37 cellular contexts compared by ENCODE assay signal in the genomic region with DNA sequence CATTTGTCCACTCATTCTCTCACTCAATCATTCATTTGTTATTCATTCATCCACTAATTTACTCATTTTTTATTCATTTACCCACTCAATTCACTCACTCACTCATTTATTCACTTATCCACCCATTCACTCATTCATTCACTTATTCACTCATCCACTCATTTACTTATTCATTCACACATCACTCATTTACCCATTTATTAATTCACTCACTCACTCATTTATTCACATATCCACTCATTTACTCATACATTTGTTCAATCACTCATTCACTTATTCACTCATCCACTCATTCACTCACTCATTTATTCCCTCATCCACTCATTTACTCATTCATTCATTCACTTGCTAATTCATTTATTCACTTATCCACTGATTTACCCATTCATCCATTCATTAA.
"Had no signal": no experiment of that assay in that cellular context is flagged by ENCODE, and none has a peak within 500 bp of the region (broad histone marks: within the 10 kb centered on the region; RNA-seq: fewer than 3 reads in every experiment).

No MANE protein-coding gene starts in this region.

- H3K9me3 Mint-ChIP-seq: activated CD4-positive, alpha-beta memory T cell treated with anti-CD3 and anti-CD28 coated beads, Interleukin-2, amount 10 ng/mL, durations not matched to agents 7 days and 5 days; activated CD4-positive, alpha-beta T cell treated with anti-CD3 and anti-CD28 coated beads, Interleukin-2, amount 10 ng/mL, durations not matched to agents 7 days and 5 days; activated naive CD4-positive, alpha-beta T cell treated with anti-CD3 and anti-CD28 coated beads, Interleukin-2, amount 50 U/mL, for 24 hours; activated naive CD8-positive, alpha-beta T cell treated with anti-CD3 and anti-CD28 coated beads, Interleukin-2, amount 10 ng/mL, durations not matched to agents 7 days and 5 days; activated naive CD8-positive, alpha-beta T cell treated with anti-CD3 and anti-CD28 coated beads, Interleukin-2, amount 50 U/mL, for 24 hours; activated T-cell treated with anti-CD3 and anti-CD28 coated beads, Interleukin-2, amount 50 U/mL, for 24 hours; activated T-helper 2 cell treated with anti-CD3 and anti-CD28 coated beads, Interferon-gamma antibody, Interleukin-2, Interleukin-4, amounts not matched to agents 10 μg/mL and 5 μg/mL and 100 μg/mL, durations not matched to agents 14 hours and 24 hours and 36 hours; brain; central memory CD8-positive, alpha-beta T cell had no signal

- H3K27ac ChIP-seq: ascending aorta, cardiac muscle cell, WERI-Rb-1 had no signal

- H3K4me3 ChIP-seq: ascending aorta, cardiac muscle cell had no signal

- ATAC-seq: activated CD4-positive, alpha-beta T cell treated with anti-CD3 and anti-CD28 coated beads for 36 hours; activated CD4-positive, CD25-positive, alpha-beta regulatory T cell treated with anti-CD3 and anti-CD28 coated beads, Interleukin-2, amount 50 U/mL, for 24 hours; activated CD8-positive, alpha-beta memory T cell treated with anti-CD3 and anti-CD28 coated beads, Interleukin-2, amount 10 ng/mL, durations not matched to agents 7 days and 5 days; activated CD8-positive, alpha-beta T cell treated with anti-CD3 and anti-CD28 coated beads, Interleukin-2, amount 10 ng/mL, durations not matched to agents 7 days and 5 days; activated naive CD8-positive, alpha-beta T cell treated with anti-CD3 and anti-CD28 coated beads, Interleukin-2, amount 50 U/mL, for 24 hours; T-helper 17 cell; WTC11 had no signal

- FAIRE-seq: bronchial epithelial cell, TTC549 had no signal

- DNase-seq: activated CD4-positive, alpha-beta memory T cell treated with anti-CD3 and anti-CD28 coated beads, Interleukin-2, amount 10 ng/mL, durations not matched to agents 7 days and 5 days; activated CD4-positive, alpha-beta T cell treated with anti-CD3 and anti-CD28 coated beads for 1 hour; activated CD4-positive, alpha-beta T cell treated with anti-CD3 and anti-CD28 coated beads for 36 hours; activated CD4-positive, alpha-beta T cell treated with anti-CD3 and anti-CD28 coated beads for 48 hours; activated CD4-positive, alpha-beta T cell treated with anti-CD3 and anti-CD28 coated beads, Interleukin-2, amount 10 ng/mL, durations not matched to agents 7 days and 5 days; activated CD4-positive, alpha-beta T cell treated with anti-CD3 and anti-CD28 coated beads, Interleukin-2, amount 50 U/mL, for 48 hours; activated CD4-positive, CD25-positive, alpha-beta regulatory T cell; activated CD8-positive, alpha-beta memory T cell treated with anti-CD3 and anti-CD28 coated beads for 24 hours; activated CD8-positive, alpha-beta memory T cell treated with anti-CD3 and anti-CD28 coated beads, Interleukin-2, amount 10 ng/mL, durations not matched to agents 7 days and 5 days; activated CD8-positive, alpha-beta memory T cell treated with anti-CD3 and anti-CD28 coated beads, Interleukin-2, amount 50 U/mL, for 48 hours; activated CD8-positive, alpha-beta T cell treated with anti-CD3 and anti-CD28 coated beads, Interleukin-2, amount 10 ng/mL, durations not matched to agents 7 days and 5 days; activated effector memory CD4-positive, alpha-beta T cell treated with Interleukin-2 at 50 U/mL for 16 hours; activated gamma-delta T cell; activated naive CD4-positive, alpha-beta T cell treated with anti-CD3 and anti-CD28 coated beads, Interleukin-2, amount 10 ng/mL, durations not matched to agents 7 days and 5 days; activated naive CD4-positive, alpha-beta T cell treated with Interleukin-2 at 50 U/mL for 16 hours; activated naive CD8-positive, alpha-beta T cell treated with anti-CD3 and anti-CD28 coated beads, Interleukin-2, amount 10 ng/mL, durations not matched to agents 7 days and 5 days; activated naive CD8-positive, alpha-beta T cell treated with anti-CD3 and anti-CD28 coated beads, Interleukin-2, amount 50 U/mL, for 24 hours; activated T-cell treated with anti-CD3 and anti-CD28 coated beads, Interleukin-2, amount 50 U/mL, for 24 hours; activated T-cell treated with anti-CD3 and anti-CD28 coated beads, Interleukin-2, amount 50 U/mL, for 48 hours; amygdala; anterior cingulate cortex; caudate nucleus; cerebellar nuclear complex; T-helper 17 cell; T-helper 9 cell; WERI-Rb-1 had no signal

- H3K4me1 ChIP-seq: ascending aorta had no signal

- H3K27ac Mint-ChIP-seq: activated CD4-positive, alpha-beta memory T cell treated with anti-CD3 and anti-CD28 coated beads, Interleukin-2, amount 10 ng/mL, durations not matched to agents 7 days and 5 days; activated CD4-positive, alpha-beta T cell treated with anti-CD3 and anti-CD28 coated beads for 36 hours; activated CD4-positive, alpha-beta T cell treated with anti-CD3 and anti-CD28 coated beads, Interleukin-2, amount 10 ng/mL, durations not matched to agents 7 days and 5 days; activated CD8-positive, alpha-beta memory T cell treated with anti-CD3 and anti-CD28 coated beads, Interleukin-2, amount 10 ng/mL, durations not matched to agents 7 days and 5 days; activated CD8-positive, alpha-beta T cell treated with anti-CD3 and anti-CD28 coated beads, Interleukin-2, amount 10 ng/mL, durations not matched to agents 7 days and 5 days; activated naive CD4-positive, alpha-beta T cell treated with anti-CD3 and anti-CD28 coated beads, Interleukin-2, amount 10 ng/mL, durations not matched to agents 7 days and 5 days; activated naive CD4-positive, alpha-beta T cell treated with anti-CD3 and anti-CD28 coated beads, Interleukin-2, amount 50 U/mL, for 24 hours; activated naive CD8-positive, alpha-beta T cell; activated naive CD8-positive, alpha-beta T cell treated with anti-CD3 and anti-CD28 coated beads, Interleukin-2, amount 10 ng/mL, durations not matched to agents 7 days and 5 days; activated naive CD8-positive, alpha-beta T cell treated with anti-CD3 and anti-CD28 coated beads, Interleukin-2, amount 50 U/mL, for 24 hours; activated T-cell treated with anti-CD3 and anti-CD28 coated beads, Interleukin-2, amount 50 U/mL, for 24 hours; activated T-helper 2 cell treated with anti-CD3 and anti-CD28 coated beads, Interferon-gamma antibody, Interleukin-2, Interleukin-4, amounts not matched to agents 10 μg/mL and 5 μg/mL and 100 μg/mL, durations not matched to agents 14 hours and 24 hours and 36 hours; brain; T-helper 17 cell; WTC11 had no signal

- H3K36me3 Mint-ChIP-seq: activated CD8-positive, alpha-beta memory T cell treated with anti-CD3 and anti-CD28 coated beads, Interleukin-2, amount 10 ng/mL, durations not matched to agents 7 days and 5 days; activated naive CD4-positive, alpha-beta T cell treated with anti-CD3 and anti-CD28 coated beads, Interleukin-2, amount 10 ng/mL, durations not matched to agents 7 days and 5 days; activated naive CD4-positive, alpha-beta T cell treated with anti-CD3 and anti-CD28 coated beads, Interleukin-2, amount 50 U/mL, for 24 hours; activated naive CD8-positive, alpha-beta T cell; activated naive CD8-positive, alpha-beta T cell treated with anti-CD3 and anti-CD28 coated beads, Interleukin-2, amount 10 ng/mL, durations not matched to agents 7 days and 5 days; brain; WTC11 had no signal

- H3K4me1 Mint-ChIP-seq: activated CD4-positive, alpha-beta memory T cell treated with anti-CD3 and anti-CD28 coated beads, Interleukin-2, amount 10 ng/mL, durations not matched to agents 7 days and 5 days; activated CD4-positive, alpha-beta T cell treated with anti-CD3 and anti-CD28 coated beads for 36 hours; activated CD4-positive, alpha-beta T cell treated with anti-CD3 and anti-CD28 coated beads, Interleukin-2, amount 10 ng/mL, durations not matched to agents 7 days and 5 days; activated CD8-positive, alpha-beta memory T cell treated with anti-CD3 and anti-CD28 coated beads, Interleukin-2, amount 10 ng/mL, durations not matched to agents 7 days and 5 days; activated naive CD4-positive, alpha-beta T cell treated with anti-CD3 and anti-CD28 coated beads, Interleukin-2, amount 10 ng/mL, durations not matched to agents 7 days and 5 days; activated naive CD4-positive, alpha-beta T cell treated with anti-CD3 and anti-CD28 coated beads, Interleukin-2, amount 50 U/mL, for 24 hours; activated naive CD8-positive, alpha-beta T cell treated with anti-CD3 and anti-CD28 coated beads, Interleukin-2, amount 10 ng/mL, durations not matched to agents 7 days and 5 days; activated naive CD8-positive, alpha-beta T cell treated with anti-CD3 and anti-CD28 coated beads, Interleukin-2, amount 50 U/mL, for 24 hours; central memory CD8-positive, alpha-beta T cell; T-helper 17 cell had no signal

- H3K9me3 ChIP-seq: ascending aorta had no signal

- H3K4me3 Mint-ChIP-seq: activated CD4-positive, alpha-beta memory T cell treated with anti-CD3 and anti-CD28 coated beads, Interleukin-2, amount 10 ng/mL, durations not matched to agents 7 days and 5 days; activated CD4-positive, alpha-beta T cell treated with anti-CD3 and anti-CD28 coated beads for 36 hours; activated CD4-positive, alpha-beta T cell treated with anti-CD3 and anti-CD28 coated beads, Interleukin-2, amount 10 ng/mL, durations not matched to agents 7 days and 5 days; activated CD8-positive, alpha-beta memory T cell treated with anti-CD3 and anti-CD28 coated beads, Interleukin-2, amount 10 ng/mL, durations not matched to agents 7 days and 5 days; activated CD8-positive, alpha-beta T cell treated with anti-CD3 and anti-CD28 coated beads, Interleukin-2, amount 10 ng/mL, durations not matched to agents 7 days and 5 days; activated naive CD4-positive, alpha-beta T cell treated with anti-CD3 and anti-CD28 coated beads, Interleukin-2, amount 10 ng/mL, durations not matched to agents 7 days and 5 days; activated naive CD4-positive, alpha-beta T cell treated with anti-CD3 and anti-CD28 coated beads, Interleukin-2, amount 50 U/mL, for 24 hours; activated naive CD8-positive, alpha-beta T cell; activated naive CD8-positive, alpha-beta T cell treated with anti-CD3 and anti-CD28 coated beads, Interleukin-2, amount 10 ng/mL, durations not matched to agents 7 days and 5 days; activated naive CD8-positive, alpha-beta T cell treated with anti-CD3 and anti-CD28 coated beads, Interleukin-2, amount 50 U/mL, for 24 hours; activated T-cell treated with anti-CD3 and anti-CD28 coated beads, Interleukin-2, amount 50 U/mL, for 24 hours; brain; central memory CD8-positive, alpha-beta T cell; T-helper 17 cell; WTC11 had no signal

- H3K27me3 Mint-ChIP-seq: activated naive CD4-positive, alpha-beta T cell treated with anti-CD3 and anti-CD28 coated beads, Interleukin-2, amount 10 ng/mL, durations not matched to agents 7 days and 5 days; brain; T-helper 17 cell had no signal

- H3K27me3 ChIP-seq: ascending aorta, cardiac muscle cell had no signal

- H3K36me3 ChIP-seq: ascending aorta, cardiac muscle cell, WERI-Rb-1 had no signal
